In genomic region chr14:36955376-36955775, GRCh38 we compare ENCODE assay signal across 27 cellular contexts.
"Had no signal": no experiment of that assay in that cellular context is flagged by ENCODE, and none has a peak within 500 bp of the region (broad histone marks: within the 10 kb centered on the region; RNA-seq: fewer than 3 reads in every experiment).

No MANE protein-coding gene starts in this region.

- H3K4me3 ChIP-seq: cardiac muscle cell had no signal

- H3K36me3 Mint-ChIP-seq: activated naive CD8-positive, alpha-beta T cell treated with anti-CD3 and anti-CD28 coated beads for 36 hours had no signal

- H3K27ac Mint-ChIP-seq: activated CD4-positive, alpha-beta T cell treated with anti-CD3 and anti-CD28 coated beads, Interleukin-2, amount 10 ng/mL, durations not matched to agents 24 days and 14 days; activated CD8-positive, alpha-beta T cell treated with anti-CD3 and anti-CD28 coated beads for 36 hours; activated naive CD8-positive, alpha-beta T cell treated with anti-CD3 and anti-CD28 coated beads for 36 hours; activated T-cell treated with anti-CD3 and anti-CD28 coated beads, Interleukin-2, amount 50 U/mL, for 72 hours; activated T-helper 17 cell treated with anti-CD3 and anti-CD28 coated beads, Interleukin-2, amount 50 U/mL, for 72 hours; T-helper 2 cell treated with Interferon-gamma antibody and Interleukin-4, amounts not matched to agents 5 μg/mL and 100 μg/mL, for 36 hours had no signal

- H3K9me3 Mint-ChIP-seq: activated CD4-positive, alpha-beta T cell treated with anti-CD3 and anti-CD28 coated beads, Interleukin-2, amount 10 ng/mL, durations not matched to agents 24 days and 14 days; activated CD8-positive, alpha-beta T cell treated with anti-CD3 and anti-CD28 coated beads for 36 hours; activated naive CD8-positive, alpha-beta T cell treated with anti-CD3 and anti-CD28 coated beads for 36 hours; activated T-cell treated with anti-CD3 and anti-CD28 coated beads, Interleukin-2, amount 50 U/mL, for 72 hours; activated T-helper 17 cell treated with anti-CD3 and anti-CD28 coated beads, Interleukin-2, amount 50 U/mL, for 72 hours; T-helper 2 cell treated with Interferon-gamma antibody and Interleukin-4, amounts not matched to agents 5 μg/mL and 100 μg/mL, for 36 hours had no signal

- H3K27me3 ChIP-seq: cardiac muscle cell had no signal

- H3K36me3 ChIP-seq: cardiac muscle cell had no signal

- DNase-seq: activated CD4-positive, alpha-beta T cell treated with anti-CD3 and anti-CD28 coated beads, Interleukin-2, amount 10 ng/mL, durations not matched to agents 24 days and 14 days; activated CD4-positive, alpha-beta T cell treated with anti-CD3 and anti-CD28 coated beads, Interleukin-2, amount 50 U/mL, for 4 hours; activated CD8-positive, alpha-beta T cell treated with anti-CD3 and anti-CD28 coated beads for 36 hours; activated effector memory CD4-positive, alpha-beta T cell treated with anti-CD3 and anti-CD28 coated beads, Interleukin-2, amount 50 U/mL, for 16 hours; activated naive CD4-positive, alpha-beta T cell; activated naive CD4-positive, alpha-beta T cell treated with anti-CD3 and anti-CD28 coated beads, Interleukin-2, amount 50 U/mL, for 16 hours; activated naive CD8-positive, alpha-beta T cell treated with anti-CD3 and anti-CD28 coated beads for 36 hours; activated T-cell treated with anti-CD3 and anti-CD28 coated beads, Interleukin-2, amount 50 U/mL, for 1 hour; activated T-cell treated with anti-CD3 and anti-CD28 coated beads, Interleukin-2, amount 50 U/mL, for 72 hours; amniotic stem cell; aorta; Kasumi-1; NCI-H1092 treated with DMSO at 0.1 percent for 48 hours; NCI-H146; NCI-H2081; NCI-H2171 treated with DMSO at 0.1 percent for 48 hours; NCI-H2227 treated with DMSO at 0.1 percent for 48 hours; NCI-H446; NCI-H510A treated with DMSO at 0.1 percent for 48 hours; NCI-H526 treated with DMSO at 0.1 percent for 48 hours; NCI-H774; Right ventricle myocardium superior; SW 1271 had no signal

- H3K4me1 Mint-ChIP-seq: activated CD4-positive, alpha-beta T cell treated with anti-CD3 and anti-CD28 coated beads, Interleukin-2, amount 10 ng/mL, durations not matched to agents 24 days and 14 days; activated naive CD8-positive, alpha-beta T cell treated with anti-CD3 and anti-CD28 coated beads for 36 hours; activated T-helper 17 cell treated with anti-CD3 and anti-CD28 coated beads, Interleukin-2, amount 50 U/mL, for 72 hours; central memory CD8-positive, alpha-beta T cell had no signal

- H3K4me3 Mint-ChIP-seq: activated CD4-positive, alpha-beta T cell treated with anti-CD3 and anti-CD28 coated beads, Interleukin-2, amount 10 ng/mL, durations not matched to agents 24 days and 14 days; activated CD8-positive, alpha-beta T cell treated with anti-CD3 and anti-CD28 coated beads for 36 hours; activated naive CD8-positive, alpha-beta T cell treated with anti-CD3 and anti-CD28 coated beads for 36 hours; activated T-cell treated with anti-CD3 and anti-CD28 coated beads, Interleukin-2, amount 50 U/mL, for 72 hours; activated T-helper 17 cell treated with anti-CD3 and anti-CD28 coated beads, Interleukin-2, amount 50 U/mL, for 72 hours; central memory CD8-positive, alpha-beta T cell; T-helper 2 cell treated with Interferon-gamma antibody and Interleukin-4, amounts not matched to agents 5 μg/mL and 100 μg/mL, for 36 hours had no signal

- H3K27me3 Mint-ChIP-seq: activated CD4-positive, alpha-beta T cell treated with anti-CD3 and anti-CD28 coated beads, Interleukin-2, amount 10 ng/mL, durations not matched to agents 24 days and 14 days; activated CD8-positive, alpha-beta T cell treated with anti-CD3 and anti-CD28 coated beads for 36 hours; activated T-helper 17 cell treated with anti-CD3 and anti-CD28 coated beads, Interleukin-2, amount 50 U/mL, for 72 hours; central memory CD8-positive, alpha-beta T cell had no signal

- H3K27ac ChIP-seq: cardiac muscle cell had no signal
